ENCODE assay signal across 1 cellular context in the genomic region with DNA sequence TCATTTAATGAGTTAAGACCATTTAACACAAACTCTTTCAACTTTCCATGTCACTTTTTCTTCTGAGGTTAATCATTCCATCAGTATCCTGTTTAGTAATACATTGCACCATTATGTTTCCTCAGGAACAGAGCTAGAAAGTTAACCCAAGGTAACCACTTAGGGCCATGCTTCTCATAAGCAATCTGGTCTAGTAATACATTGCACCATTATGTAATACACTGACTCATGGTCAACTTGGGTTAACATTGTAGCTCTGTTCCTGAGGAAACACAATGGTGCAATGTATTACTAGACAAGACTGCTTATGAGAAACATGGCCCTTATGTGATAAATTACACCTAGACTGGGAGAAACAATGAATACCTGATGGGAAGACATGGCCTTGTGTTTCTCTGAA.
TF ChIP-seq lines count a peak whose summit lies in the region.

No MANE protein-coding gene starts in this region.

TF ChIP-seq in IMR-90, 13 proteins besides CTCF, POLR2A, EP300 and RAD21:
- TF ChIP-seq, protein P1, sequence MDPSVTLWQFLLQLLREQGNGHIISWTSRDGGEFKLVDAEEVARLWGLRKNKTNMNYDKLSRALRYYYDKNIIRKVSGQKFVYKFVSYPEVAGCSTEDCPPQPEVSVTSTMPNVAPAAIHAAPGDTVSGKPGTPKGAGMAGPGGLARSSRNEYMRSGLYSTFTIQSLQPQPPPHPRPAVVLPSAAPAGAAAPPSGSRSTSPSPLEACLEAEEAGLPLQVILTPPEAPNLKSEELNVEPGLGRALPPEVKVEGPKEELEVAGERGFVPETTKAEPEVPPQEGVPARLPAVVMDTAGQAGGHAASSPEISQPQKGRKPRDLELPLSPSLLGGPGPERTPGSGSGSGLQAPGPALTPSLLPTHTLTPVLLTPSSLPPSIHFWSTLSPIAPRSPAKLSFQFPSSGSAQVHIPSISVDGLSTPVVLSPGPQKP (IDR thresholded peaks at IDR 0.05; ENCODE audit: borderline replicate concordance, low read depth, low read length): no peak
- no peak for TF ChIP-seq MAZ (IDR thresholded peaks at IDR 0.05; ENCODE audit: borderline replicate concordance, low read depth, low read length)
- peak; percentile 71 for TF ChIP-seq CEBPB (IDR thresholded peaks at IDR 0.05; ENCODE audit: low read depth, low read length)
- TF ChIP-seq NFE2L2 (IDR thresholded peaks at IDR 0.05; ENCODE audit: low read depth, low read length): no peak
